Comparison of ENCODE assay signal across 9 cellular contexts in the genomic region with DNA sequence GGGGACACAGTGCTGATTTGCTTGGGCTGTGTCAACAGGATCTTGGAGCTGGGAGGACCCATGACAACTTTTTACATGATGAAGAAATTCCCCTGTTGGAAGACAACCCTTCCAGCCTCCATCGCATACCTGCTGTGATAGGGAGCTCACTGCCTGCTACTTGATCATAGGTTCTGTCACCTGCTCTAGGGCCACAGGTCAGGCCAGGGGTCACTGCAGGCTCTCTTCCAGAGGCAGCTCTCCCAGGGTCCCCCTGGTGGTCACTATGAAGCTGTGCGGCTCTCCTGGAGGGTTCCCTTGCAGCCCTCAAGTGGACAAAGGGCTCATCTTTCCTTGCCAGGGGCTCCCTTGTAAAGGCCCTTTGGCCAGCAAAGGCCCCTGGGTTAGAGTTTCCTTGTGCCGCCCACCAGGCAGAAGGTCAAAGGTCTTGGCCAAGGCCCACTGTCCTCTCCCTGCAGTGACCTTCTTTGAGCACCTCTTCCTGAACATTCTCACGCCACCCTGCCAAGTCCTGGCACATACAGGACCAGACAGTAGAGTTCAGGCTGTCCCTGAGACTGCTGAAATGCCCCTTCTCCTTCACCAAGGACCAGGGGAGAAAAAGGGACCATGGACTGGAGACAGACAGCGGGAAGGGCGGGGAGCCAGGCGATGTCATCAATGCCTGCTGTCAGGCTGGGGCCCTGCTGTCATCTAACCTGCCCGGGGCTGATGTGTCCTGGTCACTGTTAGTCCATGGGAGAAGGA.
A peak's percentile ranks its signal among the peaks of the same experiment; 100 is the strongest.
DNase-seq lines count a peak whose midpoint lies in the region; ATAC-seq and TF ChIP-seq lines count a peak whose summit lies in the region.
"Had no signal": no experiment of that assay in that cellular context is flagged by ENCODE, and none has a peak within 500 bp of the region (broad histone marks: within the 10 kb centered on the region; RNA-seq: fewer than 3 reads in every experiment).

No MANE protein-coding gene starts in this region.

- no peak overlapping the region for H4K8ac ChIP-seq in mesendoderm (ENCODE audit: low read depth, low read length)

- no peak overlapping the region for H4K5ac ChIP-seq in mesendoderm (ENCODE audit: low read length)

- no peak overlapping the region for H3K23ac ChIP-seq in mesendoderm (ENCODE audit: low read length)

- peak overlapping the region; percentile 57 for H3K56ac ChIP-seq in mesendoderm (ENCODE audit: low read length)

- peaks cover 0 to 8% of the 10 kb centered on the region in 2 experiments; a peak in 1 of 4 replicates for H3K4me1 ChIP-seq in HCT116 (ENCODE audit: control insufficient read depth in 1 of 2, insufficient read depth in 2 of 2, low read length in 2 of 2)
- no peaks in the 10 kb centered on the region for H3K4me1 ChIP-seq in OCI-LY7 (ENCODE audit: insufficient read depth, low read length, poor library complexity, severe bottlenecking)
- H3K4me1 ChIP-seq in mesendoderm (ENCODE audit: control insufficient read depth, low read depth, low read length): no peaks in the 10 kb centered on the region
- no peaks in the 10 kb centered on the region for H3K4me1 ChIP-seq in effector memory CD4-positive, alpha-beta T cell (ENCODE audit: control insufficient read depth, insufficient read depth, low read length, poor library complexity, severe bottlenecking)

- no peaks in the 10 kb centered on the region for H3K36me3 ChIP-seq in HCT116 (ENCODE audit: control insufficient read depth in 1 of 2, insufficient read depth in 2 of 2, low read length in 2 of 2)
- no peaks in the 10 kb centered on the region for H3K36me3 ChIP-seq in OCI-LY7 (ENCODE audit: insufficient read depth, low read length)
- H3K36me3 ChIP-seq in mesendoderm (ENCODE audit: control insufficient read depth, insufficient read depth, low read length): no peaks in the 10 kb centered on the region
- H3K36me3 ChIP-seq in effector memory CD4-positive, alpha-beta T cell (ENCODE audit: control insufficient read depth, insufficient read depth, low read length): no peaks in the 10 kb centered on the region

- no peak overlapping the region for H2AK5ac ChIP-seq in mesendoderm (ENCODE audit: low read length)

- no peak overlapping the region for H3K4me2 ChIP-seq in HCT116 (ENCODE audit: low read length)
- no peak overlapping the region for H3K4me2 ChIP-seq in OCI-LY7 (ENCODE audit: low read length)
- H3K4me2 ChIP-seq in mesendoderm (ENCODE audit: low read length): no peak overlapping the region

- H3K9ac ChIP-seq in HCT116 (ENCODE audit: low read length): no peak overlapping the region
- H3K9ac ChIP-seq in mesendoderm (ENCODE audit: low read length): no peak overlapping the region

- H2BK15ac ChIP-seq in mesendoderm (replicated peaks; ENCODE audit: low read depth): no peak overlapping the region

- no peak overlapping the region for H3K18ac ChIP-seq in mesendoderm (ENCODE audit: low read length)

- peak; percentile 86 for ATAC-seq in HCT116
- ATAC-seq: naive thymus-derived CD8-positive, alpha-beta T cell had no signal

- peak; percentile 83 for DNase-seq in ELF-1 (ENCODE audit: low read depth, low spot score)
- peak; percentile 34 for DNase-seq in HCT116 (ENCODE audit: low read depth, low spot score)
- DNase-seq in OCI-LY7 (ENCODE audit: low spot score): peak; percentile 15
- DNase-seq in ecto neural progenitor cell (ENCODE audit: low spot score): peak; percentile 84
- DNase-seq in mesendoderm: peak; percentile 84
- no peak for DNase-seq in activated naive CD4-positive, alpha-beta T cell treated with Interleukin-2 at 50 U/mL for 16 hours
- DNase-seq in NK-92 treated with Interleukin-12 subunit alpha and Interleukin-12 subunit beta, amount 100 ng/mL, for 24 hours (lab: John Stamatoyannopoulos, UW): no peak
- no peak for DNase-seq in effector memory CD4-positive, alpha-beta T cell

- POLR2A ChIA-PET in HCT116 (lab: Charles Lee) (interaction anchor here (1.0 kb wide), 1 partner anchor 352 kb away, joined by 3 read pairs; no protein-coding TSS in a partner anchor), OCI-LY7 (lab: Charles Lee) (no interaction called here)

- H3K4me3 ChIP-seq in HCT116 (replicated peaks in 1 of 2; ENCODE audit: low read depth in 1 of 2, low read length in 2 of 2) (no peak overlapping the region), OCI-LY7 (ENCODE audit: low read depth, low read length, poor library complexity, severe bottlenecking) (no peak overlapping the region), mesendoderm (ENCODE audit: low read length) (no peak overlapping the region)
- no peak overlapping the region for H3K4me3 ChIP-seq in effector memory CD4-positive, alpha-beta T cell (ENCODE audit: insufficient read depth, low read depth, low read length, poor library complexity, severe bottlenecking)

- H4K20me1 ChIP-seq in HCT116 (ENCODE audit: insufficient read depth) (no peaks in the 10 kb centered on the region), OCI-LY7 (ENCODE audit: insufficient read depth, low read length) (no peaks in the 10 kb centered on the region)

- TF ChIP-seq POLR2A in HCT116 (IDR thresholded peaks at IDR 0.05; ENCODE audit: borderline replicate concordance, extremely low read depth, insufficient read depth, insufficient read length): no peak

- H2BK120ac ChIP-seq in mesendoderm (ENCODE audit: low read depth, low read length): no peak overlapping the region

- H3K27me3 ChIP-seq in HCT116 (ENCODE audit: insufficient read depth, low read length) (no peaks in the 10 kb centered on the region), mesendoderm (ENCODE audit: insufficient read depth, low read length, poor library complexity) (no peaks in the 10 kb centered on the region)
- H3K27me3 ChIP-seq in effector memory CD4-positive, alpha-beta T cell (replicated peaks; ENCODE audit: control insufficient read depth, insufficient read depth, low read length, poor library complexity, severe bottlenecking): no peaks in the 10 kb centered on the region

- peak; percentile 84 for TF ChIP-seq RAD21 in HCT116 (IDR thresholded peaks at IDR 0.05; ENCODE audit: low read depth)

- WGBS in mesendoderm (ENCODE audit: extremely low coverage, insufficient coverage, low lambda C conversion rate): no CpG with 5 or more reads among the region's 8 CpGs

- RAD21 ChIA-PET in HCT116 (lab: Charles Lee; ENCODE audit: low non-redundant PET in 1 of 2, low total read pairs in 2 of 2, uncharacterized antibody in 2 of 2, unreplicated experiment in 2 of 2): interaction anchor here (0.6 to 1.0 kb wide), 3 partner anchors 55 to 351 kb away, joined by 3 read pairs; no protein-coding TSS in a partner anchor

- no peak overlapping the region for H2BK5ac ChIP-seq in mesendoderm (ENCODE audit: low read length)

- H3K9me2 ChIP-seq in HCT116 (ENCODE audit: insufficient read depth) (no peaks in the 10 kb centered on the region), OCI-LY7 (ENCODE audit: insufficient read depth, low read length) (no peaks in the 10 kb centered on the region)

- H3K79me1 ChIP-seq in mesendoderm (ENCODE audit: low read length): no peaks in the 10 kb centered on the region

- H3K9me3 ChIP-seq in HCT116 (ENCODE audit: control insufficient read depth in 1 of 2, insufficient read depth in 1 of 2, low read depth in 1 of 2, low read length in 2 of 2) (no peaks in the 10 kb centered on the region), OCI-LY7 (ENCODE audit: low read length) (no peaks in the 10 kb centered on the region)
- H3K9me3 ChIP-seq in effector memory CD4-positive, alpha-beta T cell (ENCODE audit: control insufficient read depth, low read length): no peaks in the 10 kb centered on the region

- H3K27ac ChIP-seq in HCT116 (ENCODE audit: low read depth, low read length) (no peak overlapping the region), OCI-LY7 (ENCODE audit: low read depth, low read length, poor library complexity, severe bottlenecking) (no peak overlapping the region), mesendoderm (ENCODE audit: low read depth, low read length) (no peak overlapping the region)
- no peak overlapping the region for H3K27ac ChIP-seq in effector memory CD4-positive, alpha-beta T cell (ENCODE audit: insufficient read depth, low read length, poor library complexity, severe bottlenecking)

- TF ChIP-seq CTCF in HCT116 (IDR thresholded peaks at IDR 0.05 in 2 of 3, conservative IDR thresholded peaks at IDR 0.05 in 1 of 3; ENCODE audit: borderline replicate concordance in 1 of 3, insufficient read depth in 1 of 3, low read depth in 2 of 3, low read length in 2 of 3): peak; percentile 92 to 98 (median 92)
- TF ChIP-seq CTCF in OCI-LY7 (conservative IDR thresholded peaks at IDR 0.05; ENCODE audit: low read length): peak; percentile 66

- H3K4ac ChIP-seq in mesendoderm (ENCODE audit: low read depth, low read length): no peak overlapping the region

- no peaks in the 10 kb centered on the region for H3K79me2 ChIP-seq in HCT116 (ENCODE audit: insufficient read depth, low read length)
- H3K79me2 ChIP-seq in OCI-LY7 (ENCODE audit: insufficient read depth, low read depth, low read length): no peaks in the 10 kb centered on the region
- H3K79me2 ChIP-seq in mesendoderm (ENCODE audit: control insufficient read depth, insufficient read depth, low read length): no peaks in the 10 kb centered on the region

- H2AFZ ChIP-seq in HCT116 (ENCODE audit: low read depth, low read length, poor library complexity, severe bottlenecking) (no peak overlapping the region), OCI-LY7 (ENCODE audit: low read length) (no peak overlapping the region)

- CTCF ChIA-PET in HCT116 (lab: Charles Lee): interaction anchor here (0.6 to 2.5 kb wide), 22 partner anchors 10 to 1064 kb away, joined by 3 to 14 read pairs (median 4); no protein-coding TSS in a partner anchor
- CTCF ChIA-PET in OCI-LY7 (lab: Charles Lee; ENCODE audit: unreplicated experiment): interaction anchor here (0.7 kb wide), 1 partner anchor 269 kb away, joined by 4 read pairs; no protein-coding TSS in a partner anchor

- intact Hi-C loops in HCT116 (cut with micrococcal nuclease): loop anchor here (1.0 to 2.0 kb wide), 3 partner anchors 188 to 268 kb away; no protein-coding TSS in a partner anchor
- intact Hi-C loops in OCI-LY7 (cut with micrococcal nuclease; ENCODE audit: unreplicated experiment): loop anchor here (1.0 kb wide), 1 partner anchor 253 kb away; no protein-coding TSS in a partner anchor

- BruUV-seq in HCT116 (replicated peaks; lab: Mats Ljungman, UMichigan) (no TSS peak), OCI-LY7 (replicated peaks; lab: Mats Ljungman, UMichigan) (no TSS peak)

TF ChIP-seq in HCT116, 20 proteins besides CTCF, POLR2A, EP300 and RAD21 (continues in another document):
- no peak for TF ChIP-seq EZH2 (IDR thresholded peaks at IDR 0.05)
- no peak for TF ChIP-seq SP1 (IDR thresholded peaks at IDR 0.05; ENCODE audit: low read depth)
- no peak for TF ChIP-seq TCF7L2 (IDR thresholded peaks at IDR 0.05; ENCODE audit: borderline replicate concordance, extremely low read depth, insufficient read depth, insufficient read length)
- no peak for TF ChIP-seq ZFX (IDR thresholded peaks at IDR 0.05)
- no peak for TF ChIP-seq SRF (IDR thresholded peaks at IDR 0.05; ENCODE audit: low read depth)

Comparison
In these comparisons a context has a peak if more than half of its experiments do, and no peak if none do; other contexts are left out.
1. DNase-seq: peak in ELF-1 (single experiment), HCT116 (single experiment), OCI-LY7 (single experiment), ecto neural progenitor cell (single experiment) and mesendoderm (single experiment); none in activated naive CD4-positive, alpha-beta T cell treated with Interleukin-2 at 50 U/mL for 16 hours (single experiment), NK-92 treated with Interleukin-12 subunit alpha and Interleukin-12 subunit beta, amount 100 ng/mL, for 24 hours (single experiment) and effector memory CD4-positive, alpha-beta T cell (0 of 3).